Comparison of ENCODE assay signal across 23 cellular contexts in genomic region chr17:17258998-17259397, GRCh38. TPM values are rescaled to one million over a fixed set of nuclear protein-coding genes. Genes with fewer than 3 reads are reported as not detected.
DNase-seq lines count a peak whose midpoint lies in the region; TF ChIP-seq lines count a peak whose summit lies in the region.
"Had no signal": no experiment of that assay in that cellular context is flagged by ENCODE, and none has a peak within 500 bp of the region (broad histone marks: within the 10 kb centered on the region; RNA-seq: fewer than 3 reads in every experiment).

No MANE protein-coding gene starts in this region.

- H3K27ac ChIP-seq in CD8-positive, alpha-beta memory T cell (ENCODE audit: low read depth, low read length) = no peak overlapping the region
- peak overlapping the region; percentile 31 for H3K27ac ChIP-seq in VCaP
- H3K27ac ChIP-seq: SJCRH30, upper lobe of left lung had no signal

- no peak overlapping the region for H3K4me3 ChIP-seq in CD8-positive, alpha-beta memory T cell (ENCODE audit: low read length)
- H3K4me3 ChIP-seq: adrenal gland, SJCRH30, upper lobe of left lung had no signal

- intact Hi-C loops in head of caudate nucleus (cut with DNase I) = no loop called here
- intact Hi-C loops in posterior cingulate gyrus (cut with DNase I) = no loop called here

- H3K27ac Mint-ChIP-seq in CD8-positive, alpha-beta memory T cell = peak overlapping the region in 5 of 8 donors; percentile 30 to 93 (median 73)

- H3K27me3 Mint-ChIP-seq in CD8-positive, alpha-beta memory T cell = no peaks in the 10 kb centered on the region
- H3K27me3 Mint-ChIP-seq: IgD-negative memory B cell had no signal

- TF ChIP-seq CTCF in VCaP (conservative IDR thresholded peaks at IDR 0.05) = no peak

- no peak for DNase-seq in CD8-positive, alpha-beta memory T cell
- DNase-seq in head of caudate nucleus = peak in 40 of 42 donors; percentile 23 to 88 (median 70)
- peak; percentile 38 to 93 (median 65) for DNase-seq in posterior cingulate gyrus
- DNase-seq in NCI-H2171 (lab: John Stamatoyannopoulos, UW) = no peak
- no peak for DNase-seq in DMS153 treated with DMSO at 0.1 percent for 48 hours (lab: John Stamatoyannopoulos, UW; ENCODE audit: unreplicated experiment)
- DNase-seq in activated T-cell treated with anti-CD3 and anti-CD28 coated beads for 4 hours = no peak
- DNase-seq: activated CD4-positive, CD25-positive, alpha-beta regulatory T cell treated with anti-CD3 and anti-CD28 coated beads, Interleukin-2, amount 50 U/mL, for 72 hours; activated naive CD4-positive, alpha-beta T cell; activated T-cell treated with anti-CD3 and anti-CD28 coated beads, Interleukin-2, amount 50 U/mL, for 48 hours; Calu3; cortex of kidney; DND-41; foreskin fibroblast; natural killer cell; NCI-H1105; NCI-H2029 treated with DMSO at 0.1 percent for 48 hours; NCI-H226; NCI-H69; SJCRH30; upper lobe of left lung had no signal

- no peaks in the 10 kb centered on the region for H3K9me3 Mint-ChIP-seq in CD8-positive, alpha-beta memory T cell
- H3K9me3 Mint-ChIP-seq: IgD-negative memory B cell, natural killer cell had no signal

- H3K36me3 Mint-ChIP-seq in CD8-positive, alpha-beta memory T cell = peaks cover 0 to 74% (median 19%) of the 10 kb centered on the region in 3 donors

- H3K4me3 Mint-ChIP-seq in CD8-positive, alpha-beta memory T cell = no peak overlapping the region
- H3K4me3 Mint-ChIP-seq: IgD-negative memory B cell, natural killer cell had no signal

- POLR2A ChIA-PET in CD8-positive, alpha-beta memory T cell (lab: Charles Lee) = no interaction called here

- CTCF ChIA-PET in CD8-positive, alpha-beta memory T cell (lab: Charles Lee) = no interaction called here

- H3K9me3 ChIP-seq in CD8-positive, alpha-beta memory T cell (ENCODE audit: low read length) = no peaks in the 10 kb centered on the region
- H3K9me3 ChIP-seq: adrenal gland, SJCRH30, upper lobe of left lung had no signal

- no peaks in the 10 kb centered on the region for H3K4me1 ChIP-seq in CD8-positive, alpha-beta memory T cell (ENCODE audit: insufficient read depth, low read length)
- H3K4me1 ChIP-seq: SJCRH30, upper lobe of left lung had no signal

- no peaks in the 10 kb centered on the region for H3K4me1 Mint-ChIP-seq in CD8-positive, alpha-beta memory T cell
- H3K4me1 Mint-ChIP-seq: IgD-negative memory B cell, natural killer cell had no signal

- H3K27me3 ChIP-seq in CD8-positive, alpha-beta memory T cell (ENCODE audit: insufficient read depth, low read length, poor library complexity, severe bottlenecking) = no peaks in the 10 kb centered on the region
- H3K27me3 ChIP-seq: adrenal gland, SJCRH30, upper lobe of left lung had no signal

- peaks cover 33% of the 10 kb centered on the region for H3K36me3 ChIP-seq in CD8-positive, alpha-beta memory T cell (ENCODE audit: insufficient read depth, low read length)

RNA-seq across cellular contexts. Expression of gene FLCN, which starts 22.0 kb away (rescaled TPM):
- 10 to 100 TPM; 26.9 to 30.7 TPM for total RNA-seq in CD8-positive, alpha-beta memory T cell
- polyA plus RNA-seq in CD8-positive, alpha-beta memory T cell = 3.8 TPM

RNA-seq across cellular contexts. Expression of gene COPS3, which starts 22.0 kb away (rescaled TPM):
- total RNA-seq in CD8-positive, alpha-beta memory T cell = 100 to 1,000 TPM; 132 to 137 TPM
- 86.3 TPM for polyA plus RNA-seq in CD8-positive, alpha-beta memory T cell

RNA-seq across cellular contexts. Expression of gene NT5M, which starts 44.2 kb away (rescaled TPM):
- 1 to 10 TPM; 5.4 to 6.6 TPM for total RNA-seq in CD8-positive, alpha-beta memory T cell
- polyA plus RNA-seq in CD8-positive, alpha-beta memory T cell = 3.0 TPM

RNA-seq across cellular contexts. Expression of gene PLD6, which starts 52.9 kb away (rescaled TPM):
- total RNA-seq in CD8-positive, alpha-beta memory T cell = 10 to 100 TPM; 26.5 to 28.4 TPM
- polyA plus RNA-seq in CD8-positive, alpha-beta memory T cell = 6.9 TPM

Comparison
In these comparisons a context has a peak if more than half of its experiments do, and no peak if none do; other contexts are left out.
1. DNase-seq: peak in head of caudate nucleus (40 of 42) and posterior cingulate gyrus (10 of 10); none in CD8-positive, alpha-beta memory T cell (0 of 5), NCI-H2171 (single experiment), DMS153 treated with DMSO at 0.1 percent for 48 hours (single experiment) and activated T-cell treated with anti-CD3 and anti-CD28 coated beads for 4 hours (single experiment).